In the genomic region with DNA sequence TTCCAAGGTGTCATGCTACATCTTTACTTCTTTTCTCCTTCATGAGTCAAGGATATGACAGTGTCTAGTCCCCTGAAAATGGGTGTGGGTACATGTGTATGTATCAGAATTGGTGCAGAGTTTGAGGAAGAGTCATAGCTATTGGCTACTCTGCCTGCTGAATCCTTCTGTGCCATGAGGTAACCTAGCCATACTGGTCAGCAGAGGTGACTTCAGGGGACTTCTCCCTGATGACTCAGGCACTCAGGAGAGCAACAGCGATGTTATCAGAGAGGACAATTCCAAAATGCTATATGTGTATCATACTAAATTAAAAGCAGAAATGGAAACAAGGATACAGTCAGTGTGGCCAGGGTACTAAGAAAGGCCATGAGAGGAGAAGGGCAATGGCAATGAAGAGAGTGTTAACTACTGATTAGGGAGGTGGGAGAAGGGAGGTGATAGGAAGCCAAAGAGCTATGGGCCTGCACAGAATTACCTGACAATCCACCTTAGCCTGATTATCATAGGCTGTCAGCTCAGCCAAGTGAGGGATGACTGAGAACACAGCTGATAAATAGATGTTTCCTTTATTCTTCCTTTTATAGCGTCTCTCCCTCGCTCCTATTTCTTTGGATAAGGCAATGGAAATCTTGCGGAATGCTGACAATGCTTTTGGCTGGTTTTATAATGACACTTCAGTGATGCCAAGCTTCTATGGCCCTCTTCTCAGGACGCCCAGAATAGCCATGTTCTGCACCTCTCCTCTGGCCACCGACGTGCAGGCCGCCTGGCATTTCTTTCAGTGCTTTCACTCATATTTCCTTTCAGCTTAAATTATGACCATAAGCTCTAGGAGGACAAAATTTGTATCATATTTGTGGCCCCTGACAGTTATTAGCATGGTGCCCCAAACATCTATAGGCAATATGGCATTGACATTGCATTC, we compare ENCODE assay signal across 30 cellular contexts.
"Had no signal": no experiment of that assay in that cellular context is flagged by ENCODE, and none has a peak within 500 bp of the region (broad histone marks: within the 10 kb centered on the region; RNA-seq: fewer than 3 reads in every experiment).

No MANE protein-coding gene starts in this region.

- H3K4me1 ChIP-seq: ascending aorta, SJCRH30 had no signal

- DNase-seq: activated CD4-positive, alpha-beta T cell treated with anti-CD3 and anti-CD28 coated beads, Interleukin-2, amount 10 ng/mL, durations not matched to agents 24 days and 14 days; activated CD4-positive, alpha-beta T cell treated with anti-CD3 and anti-CD28 coated beads, Interleukin-2, amount 50 U/mL, for 4 hours; activated CD8-positive, alpha-beta T cell treated with anti-CD3 and anti-CD28 coated beads for 36 hours; activated effector memory CD4-positive, alpha-beta T cell treated with anti-CD3 and anti-CD28 coated beads, Interleukin-2, amount 50 U/mL, for 16 hours; activated naive CD4-positive, alpha-beta T cell; activated naive CD4-positive, alpha-beta T cell treated with anti-CD3 and anti-CD28 coated beads, Interleukin-2, amount 50 U/mL, for 16 hours; activated naive CD8-positive, alpha-beta T cell treated with anti-CD3 and anti-CD28 coated beads for 36 hours; activated T-cell treated with anti-CD3 and anti-CD28 coated beads, Interleukin-2, amount 50 U/mL, for 1 hour; activated T-cell treated with anti-CD3 and anti-CD28 coated beads, Interleukin-2, amount 50 U/mL, for 72 hours; amniotic stem cell; cerebellar nuclear complex; NCI-H1417; NCI-H146; NCI-H187; NCI-H2029 treated with DMSO at 0.1 percent for 48 hours; NCI-H2107; NCI-H2171; NCI-H446 treated with DMSO at 0.1 percent for 48 hours; NCI-H524; PC-3; SHP77; SJCRH30 had no signal

- H3K4me3 ChIP-seq: ascending aorta, cardiac muscle cell, K562, SJCRH30, SK-N-MC had no signal

- H3K27me3 Mint-ChIP-seq: activated CD8-positive, alpha-beta T cell treated with anti-CD3 and anti-CD28 coated beads for 36 hours had no signal

- H3K36me3 ChIP-seq: ascending aorta, cardiac muscle cell, SJCRH30 had no signal

- H3K36me3 Mint-ChIP-seq: activated naive CD8-positive, alpha-beta T cell treated with anti-CD3 and anti-CD28 coated beads for 36 hours had no signal

- H3K9me3 ChIP-seq: ascending aorta, SJCRH30 had no signal

- H3K27me3 ChIP-seq: ascending aorta, cardiac muscle cell, SJCRH30 had no signal

- H3K4me1 Mint-ChIP-seq: activated CD4-positive, alpha-beta T cell treated with anti-CD3 and anti-CD28 coated beads, Interleukin-2, amount 10 ng/mL, durations not matched to agents 24 days and 14 days; activated naive CD8-positive, alpha-beta T cell treated with anti-CD3 and anti-CD28 coated beads for 36 hours; activated T-helper 17 cell treated with anti-CD3 and anti-CD28 coated beads, Interleukin-2, amount 50 U/mL, for 72 hours had no signal

- H3K4me3 Mint-ChIP-seq: activated CD4-positive, alpha-beta T cell treated with anti-CD3 and anti-CD28 coated beads, Interleukin-2, amount 10 ng/mL, durations not matched to agents 24 days and 14 days; activated CD8-positive, alpha-beta T cell treated with anti-CD3 and anti-CD28 coated beads for 36 hours; activated naive CD8-positive, alpha-beta T cell treated with anti-CD3 and anti-CD28 coated beads for 36 hours; activated T-cell treated with anti-CD3 and anti-CD28 coated beads, Interleukin-2, amount 50 U/mL, for 72 hours; activated T-helper 17 cell treated with anti-CD3 and anti-CD28 coated beads, Interleukin-2, amount 50 U/mL, for 72 hours; T-helper 1 cell treated with Interleukin-12 subunit alpha and Interleukin-12 subunit beta and Interleukin-4 antibody, amounts not matched to agents 30 μg/mL and 1 μg/mL, for 36 hours; T-helper 2 cell treated with Interferon-gamma antibody and Interleukin-4, amounts not matched to agents 5 μg/mL and 100 μg/mL, for 36 hours had no signal

- H3K27ac ChIP-seq: ascending aorta, cardiac muscle cell, RWPE1, SJCRH30, SK-N-MC had no signal

- H3K27ac Mint-ChIP-seq: activated CD4-positive, alpha-beta T cell treated with anti-CD3 and anti-CD28 coated beads, Interleukin-2, amount 10 ng/mL, durations not matched to agents 24 days and 14 days; activated CD8-positive, alpha-beta T cell treated with anti-CD3 and anti-CD28 coated beads for 36 hours; activated naive CD8-positive, alpha-beta T cell treated with anti-CD3 and anti-CD28 coated beads for 36 hours; activated T-cell treated with anti-CD3 and anti-CD28 coated beads, Interleukin-2, amount 50 U/mL, for 72 hours; activated T-helper 17 cell treated with anti-CD3 and anti-CD28 coated beads, Interleukin-2, amount 50 U/mL, for 72 hours; T-helper 1 cell treated with Interleukin-12 subunit alpha and Interleukin-12 subunit beta and Interleukin-4 antibody, amounts not matched to agents 30 μg/mL and 1 μg/mL, for 36 hours; T-helper 2 cell treated with Interferon-gamma antibody and Interleukin-4, amounts not matched to agents 5 μg/mL and 100 μg/mL, for 36 hours had no signal

- ATAC-seq: activated CD8-positive, alpha-beta T cell treated with anti-CD3 and anti-CD28 coated beads for 36 hours; activated T-cell treated with anti-CD3 and anti-CD28 coated beads, Interleukin-2, amount 50 U/mL, for 72 hours; activated T-helper 17 cell treated with anti-CD3 and anti-CD28 coated beads, Interleukin-2, amount 50 U/mL, for 72 hours; K562; PC-3 had no signal

- H3K9me3 Mint-ChIP-seq: activated CD4-positive, alpha-beta T cell treated with anti-CD3 and anti-CD28 coated beads, Interleukin-2, amount 10 ng/mL, durations not matched to agents 24 days and 14 days; activated CD8-positive, alpha-beta T cell treated with anti-CD3 and anti-CD28 coated beads for 36 hours; activated naive CD8-positive, alpha-beta T cell treated with anti-CD3 and anti-CD28 coated beads for 36 hours; activated T-helper 17 cell treated with anti-CD3 and anti-CD28 coated beads, Interleukin-2, amount 50 U/mL, for 72 hours; T-helper 1 cell treated with Interleukin-12 subunit alpha and Interleukin-12 subunit beta and Interleukin-4 antibody, amounts not matched to agents 30 μg/mL and 1 μg/mL, for 36 hours; T-helper 2 cell treated with Interferon-gamma antibody and Interleukin-4, amounts not matched to agents 5 μg/mL and 100 μg/mL, for 36 hours had no signal
